ENCODE assay signal across 8 cellular contexts in the genomic region with DNA sequence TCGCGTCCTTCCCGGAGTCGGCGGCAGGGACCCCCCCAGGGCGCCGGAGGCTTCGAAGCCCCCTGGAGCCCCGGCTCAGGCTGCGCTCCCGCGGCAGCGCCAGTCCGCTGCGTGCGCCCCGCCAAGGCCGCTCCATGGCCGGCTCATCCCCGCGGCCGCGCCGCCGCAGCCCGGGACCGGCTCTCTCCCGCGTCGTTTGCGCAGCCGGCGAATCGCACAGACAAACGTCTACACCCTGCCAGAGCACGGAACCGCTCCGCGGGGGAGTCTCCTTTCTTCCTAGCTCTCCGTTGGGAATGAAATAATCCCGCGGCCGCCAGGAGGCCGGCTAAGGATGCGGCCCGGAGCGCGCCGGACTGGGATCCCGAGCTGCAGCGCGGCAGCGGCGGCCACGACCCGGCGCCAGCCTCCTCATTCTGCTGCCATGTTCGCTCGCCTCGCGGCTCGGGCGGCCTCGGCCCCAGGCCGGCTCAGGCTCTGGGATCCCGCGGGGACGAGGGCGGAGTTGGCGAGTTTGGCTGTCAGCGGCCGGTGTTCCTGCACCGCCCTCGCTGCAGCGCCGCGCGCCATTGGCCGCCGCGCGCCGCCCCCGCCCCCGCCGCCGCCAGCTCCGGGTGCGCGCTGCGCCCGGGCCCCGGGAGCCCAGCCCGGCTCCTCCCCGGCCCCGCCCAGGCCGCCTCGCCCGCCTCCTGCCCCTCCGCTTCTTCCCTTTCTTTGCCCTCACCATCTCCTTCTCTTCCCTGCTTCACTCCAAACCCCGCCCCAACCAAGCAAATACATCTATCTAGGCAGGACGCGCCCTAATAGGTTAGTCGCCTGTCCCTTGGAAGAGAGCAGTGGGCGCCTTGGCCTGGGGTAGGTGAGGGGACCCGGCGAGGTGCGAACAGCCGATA. TPM values are rescaled to one million over a fixed set of nuclear protein-coding genes. Genes with fewer than 3 reads are reported as not detected.
DNase-seq lines count a peak whose midpoint lies in the region; ATAC-seq and TF ChIP-seq lines count a peak whose summit lies in the region.

A gene with protein sequence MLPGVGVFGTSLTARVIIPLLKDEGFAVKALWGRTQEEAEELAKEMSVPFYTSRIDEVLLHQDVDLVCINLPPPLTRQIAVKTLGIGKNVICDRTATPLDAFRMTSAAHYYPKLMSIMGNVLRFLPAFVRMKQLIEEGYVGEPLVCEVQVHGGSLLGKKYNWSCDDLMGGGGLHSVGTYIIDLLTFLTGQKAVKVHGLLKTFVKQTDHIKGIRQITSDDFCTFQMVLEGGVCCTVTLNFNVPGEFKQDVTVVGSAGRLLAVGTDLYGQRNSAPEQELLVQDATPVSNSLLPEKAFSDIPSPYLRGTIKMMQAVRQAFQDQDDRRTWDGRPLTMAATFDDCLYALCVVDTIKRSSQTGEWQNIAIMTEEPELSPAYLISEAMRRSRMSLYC (minus strand): TSS at position 479 of the 893 bp plus-strand sequence. CDS start 710 bp downstream, outside the sequence.

- DNase-seq in GM13977 (ENCODE audit: low spot score) (peak; percentile 96), NCI-H146 treated with DMSO at 0.1 percent for 48 hours (lab: John Stamatoyannopoulos, UW; ENCODE audit: unreplicated experiment) (peak; percentile 77), T-helper 2 cell (peak; percentile 36 to 78 (median 57)), astrocyte of the cerebellum (ENCODE audit: low read depth) (peak; percentile 60), hepatic stellate cell (ENCODE audit: low spot score) (peak; percentile 93), renal cortical epithelial cell (ENCODE audit: low read depth) (peak; percentile 40), cortex of kidney (lab: John Stamatoyannopoulos, UW) (no peak)

- TF ChIP-seq CTCF in GM13977 (IDR thresholded peaks at IDR 0.05; ENCODE audit: extremely low read depth, insufficient read depth, missing control alignments) = no peak
- TF ChIP-seq CTCF in astrocyte of the cerebellum (IDR thresholded peaks at IDR 0.05; ENCODE audit: low read depth, low read length, missing control alignments) = peak; percentile 18

- H3K4me3 ChIP-seq in astrocyte of the cerebellum (ENCODE audit: low read depth, low read length) = peak within 1 kb of the TSS; percentile 67

- ATAC-seq in HG02840 (IDR thresholded peaks at IDR 0.05; ENCODE audit: low FRiP score, unreplicated experiment) = peak; percentile 75

- in situ Hi-C loops in GM13977 (cut with MboI; ENCODE audit: low pct_unique_long_range_greater_than_20kb, low sequenced_read_pairs, unreplicated experiment) (no loop called here), astrocyte of the cerebellum (cut with HindIII; ENCODE audit: low sequenced_read_pairs) (no loop called here)

RNA-seq across cellular contexts. Expression of the gene that starts here (rescaled TPM):
- 5.0 and 5.2 TPM in 2 replicates for total RNA-seq in renal cortical epithelial cell
